ENCODE assay signal across 13 cellular contexts in the genomic region with DNA sequence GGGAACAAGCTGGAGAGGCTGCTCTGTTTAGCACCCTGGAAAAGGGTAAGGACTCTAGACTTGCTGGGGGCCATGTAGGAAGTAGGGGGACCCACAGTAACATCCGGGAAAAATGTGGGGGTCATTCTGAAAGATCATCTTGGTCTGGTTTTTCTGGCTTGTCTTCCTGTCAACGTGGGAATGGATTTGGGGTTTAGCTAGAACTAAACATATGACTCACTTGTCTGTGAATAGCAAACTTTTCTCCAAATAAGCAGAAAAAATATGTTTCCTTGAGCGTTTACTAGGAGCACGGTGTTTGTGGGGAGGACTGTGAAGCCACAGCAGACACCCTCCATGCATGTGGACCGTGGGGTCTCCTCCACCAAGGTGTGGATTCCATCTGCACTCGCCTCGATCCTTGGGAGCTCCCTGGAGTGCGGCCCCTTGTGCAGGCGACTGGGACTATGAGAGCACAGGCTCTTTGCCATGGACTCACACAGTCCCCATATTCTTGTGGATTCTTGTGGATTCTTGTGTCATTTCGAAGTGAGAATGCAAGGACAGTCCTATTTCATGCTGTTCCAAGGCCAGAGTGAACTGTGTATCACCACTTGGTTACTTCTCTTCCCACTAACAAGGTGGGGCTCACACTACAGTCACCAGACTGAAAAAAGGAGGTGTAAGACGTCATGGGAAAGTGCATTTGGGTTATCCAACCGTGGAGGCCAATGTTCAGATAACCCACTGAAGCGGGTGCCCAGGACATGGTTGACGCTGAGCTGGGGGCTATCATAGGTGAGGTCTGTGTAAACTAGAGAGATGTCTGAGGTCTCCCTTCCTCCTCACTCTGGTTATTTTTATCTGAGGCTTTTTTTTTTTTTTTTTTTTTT. TPM values are rescaled to one million over a fixed set of nuclear protein-coding genes. Genes with fewer than 3 reads are reported as not detected.
DNase-seq lines count a peak whose midpoint lies in the region; ATAC-seq and TF ChIP-seq lines count a peak whose summit lies in the region.
"Had no signal": no experiment of that assay in that cellular context is flagged by ENCODE, and none has a peak within 500 bp of the region (broad histone marks: within the 10 kb centered on the region; RNA-seq: fewer than 3 reads in every experiment).

No MANE protein-coding gene starts in this region.

- no peak for TF ChIP-seq CTCF in natural killer cell (IDR thresholded peaks at IDR 0.05)
- no peak for TF ChIP-seq CTCF in lower lobe of right lung (IDR thresholded peaks at IDR 0.05)

- H3K4me1 Mint-ChIP-seq in natural killer cell = peaks cover 9 to 10% of the 10 kb centered on the region in 2 donors
- H3K4me1 Mint-ChIP-seq: central memory CD8-positive, alpha-beta T cell had no signal

- H3K27ac Mint-ChIP-seq in natural killer cell = peak overlapping the region; percentile 14 to 27
- H3K27ac Mint-ChIP-seq: activated T-cell treated with anti-CD3 and anti-CD28 coated beads, Interleukin-2, amount 50 U/mL, for 24 hours had no signal

- ATAC-seq in GM21529 (IDR thresholded peaks at IDR 0.05; ENCODE audit: unreplicated experiment) = peak; percentile 50
- ATAC-seq in natural killer cell = peak in 2 of 3 donors; percentile 44 to 84
- ATAC-seq in lower lobe of right lung = no peak

- H3K27ac ChIP-seq in lower lobe of right lung = no peak overlapping the region

- in situ Hi-C loops in Caki2 (cut with HindIII; ENCODE audit: low pct_unique_long_range_greater_than_20kb, low sequenced_read_pairs) = no loop called here

- H3K9me3 Mint-ChIP-seq in natural killer cell = peaks cover 0 to 8% of the 10 kb centered on the region in 2 donors

- intact Hi-C loops in natural killer cell (cut with micrococcal nuclease) = no loop called here
- intact Hi-C loops in lower lobe of right lung (cut with DNase I) = no loop called here

- no peak overlapping the region for H3K4me3 ChIP-seq in lower lobe of right lung
- H3K4me3 ChIP-seq: heart left ventricle had no signal

- peaks cover 3% of the 10 kb centered on the region for H3K9me3 ChIP-seq in lower lobe of right lung

- peaks cover 13% of the 10 kb centered on the region for H3K4me1 ChIP-seq in lower lobe of right lung
- H3K4me1 ChIP-seq: BE2C had no signal

- no peaks in the 10 kb centered on the region for H3K36me3 ChIP-seq in lower lobe of right lung
- H3K36me3 ChIP-seq: BE2C, heart left ventricle had no signal

- H3K27me3 ChIP-seq in lower lobe of right lung (ENCODE audit: low read depth) = no peaks in the 10 kb centered on the region
- H3K27me3 ChIP-seq: BE2C, heart left ventricle had no signal

- peaks cover 11% of the 10 kb centered on the region for H3K36me3 Mint-ChIP-seq in natural killer cell

- H3K4me3 Mint-ChIP-seq in natural killer cell = no peak overlapping the region
- H3K4me3 Mint-ChIP-seq: activated T-cell treated with anti-CD3 and anti-CD28 coated beads, Interleukin-2, amount 50 U/mL, for 24 hours; central memory CD8-positive, alpha-beta T cell had no signal

- peak; percentile 84 for DNase-seq in Caki2 (ENCODE audit: low read depth)
- DNase-seq in amniotic epithelial cell (ENCODE audit: low read depth) = peak; percentile 66
- no peak for DNase-seq in natural killer cell
- DNase-seq in putamen (ENCODE audit: low spot score) = no peak
- no peak for DNase-seq in germinal center (ENCODE audit: low spot score)
- DNase-seq in lower lobe of right lung = no peak
- no peak for DNase-seq in stimulated activated CD4-positive, alpha-beta T cell treated with anti-CD3 and anti-CD28 coated beads, Interleukin-4, amount 100 ng/mL, for 4 hours
- DNase-seq: activated T-cell treated with anti-CD3 and anti-CD28 coated beads, Interleukin-2, amount 50 U/mL, for 24 hours; BE2C; heart left ventricle; NCI-H1417 had no signal

- peaks cover 7 to 15% of the 10 kb centered on the region in 2 donors for H3K27me3 Mint-ChIP-seq in natural killer cell (ENCODE audit: low read depth in 2 of 2)

RNA-seq across cellular contexts. Expression of gene PGPEP1L, which starts 25.5 kb away (rescaled TPM):
- total RNA-seq in Caki2 (2014; rRNA removed; shearing (Covaris generic); ENCODE audit: low replicate concordance) = not detected in 2 replicates
- not detected for total RNA-seq in natural killer cell
- not detected for total RNA-seq in lower lobe of right lung

Comparison
In these comparisons a context has a peak if more than half of its experiments do, and no peak if none do; other contexts are left out.
1. DNase-seq: peak in Caki2 (single experiment) and amniotic epithelial cell (single experiment); none in natural killer cell (single experiment), putamen (single experiment), germinal center (single experiment), lower lobe of right lung (single experiment) and stimulated activated CD4-positive, alpha-beta T cell treated with anti-CD3 and anti-CD28 coated beads, Interleukin-4, amount 100 ng/mL, for 4 hours (0 of 2).
2. ATAC-seq: peak in GM21529 (single experiment) and natural killer cell (2 of 3); none in lower lobe of right lung (0 of 2).